Comparison of ENCODE assay signal across 1 cellular context in the genomic region with DNA sequence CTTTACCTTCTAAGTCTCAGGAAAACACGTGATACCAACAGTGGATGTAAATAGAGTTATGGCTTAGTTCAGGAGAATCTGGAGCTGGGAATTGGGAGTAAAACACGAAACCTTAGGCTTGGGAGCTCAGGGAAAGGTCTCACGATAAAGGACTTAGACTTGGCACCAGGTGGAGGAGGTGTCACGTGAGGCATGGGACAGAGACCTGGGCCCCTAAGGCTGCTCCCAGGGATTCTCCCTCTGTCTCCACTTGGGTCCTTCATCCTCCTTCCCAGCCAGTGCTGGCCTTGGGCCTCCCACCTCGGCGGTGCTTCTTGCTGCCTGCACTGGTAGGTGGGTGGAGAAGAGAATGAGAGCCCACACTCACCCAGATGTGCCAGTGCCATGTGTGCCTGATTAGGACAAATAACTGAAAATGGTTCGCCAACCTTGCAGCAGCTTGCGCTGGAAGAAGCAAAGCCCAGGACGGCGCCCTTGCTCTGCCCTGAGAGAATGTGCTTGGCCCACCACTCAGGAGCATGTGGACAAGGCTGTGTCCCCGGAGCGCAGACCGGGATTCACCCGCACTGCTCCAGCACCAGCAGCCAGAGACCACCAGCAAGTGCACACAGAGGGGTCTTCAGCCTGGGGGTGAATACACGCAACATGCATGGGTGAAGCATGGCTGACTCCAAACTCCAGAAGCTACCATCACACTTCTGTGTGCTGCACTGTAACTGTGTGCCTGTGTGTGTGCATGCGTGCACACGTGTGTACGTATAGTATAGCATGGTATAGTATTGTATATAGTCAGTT.
TF ChIP-seq lines count a peak whose summit lies in the region.

No MANE protein-coding gene starts in this region.

TF ChIP-seq in HepG2, 621 proteins besides CTCF, POLR2A, EP300 and RAD21:
- TF ChIP-seq BHLHE40 (IDR thresholded peaks at IDR 0.05; ENCODE audit: low read length): 0 out of 2 replicates have a peak, but pooled peaks have one; percentile 25
- no peak for TF ChIP-seq MED13 (CRISPR knock-in tag; IDR thresholded peaks at IDR 0.05)
- TF ChIP-seq SNAPC2 (CRISPR knock-in tag; IDR thresholded peaks at IDR 0.05): no peak
- TF ChIP-seq, protein P1, sequence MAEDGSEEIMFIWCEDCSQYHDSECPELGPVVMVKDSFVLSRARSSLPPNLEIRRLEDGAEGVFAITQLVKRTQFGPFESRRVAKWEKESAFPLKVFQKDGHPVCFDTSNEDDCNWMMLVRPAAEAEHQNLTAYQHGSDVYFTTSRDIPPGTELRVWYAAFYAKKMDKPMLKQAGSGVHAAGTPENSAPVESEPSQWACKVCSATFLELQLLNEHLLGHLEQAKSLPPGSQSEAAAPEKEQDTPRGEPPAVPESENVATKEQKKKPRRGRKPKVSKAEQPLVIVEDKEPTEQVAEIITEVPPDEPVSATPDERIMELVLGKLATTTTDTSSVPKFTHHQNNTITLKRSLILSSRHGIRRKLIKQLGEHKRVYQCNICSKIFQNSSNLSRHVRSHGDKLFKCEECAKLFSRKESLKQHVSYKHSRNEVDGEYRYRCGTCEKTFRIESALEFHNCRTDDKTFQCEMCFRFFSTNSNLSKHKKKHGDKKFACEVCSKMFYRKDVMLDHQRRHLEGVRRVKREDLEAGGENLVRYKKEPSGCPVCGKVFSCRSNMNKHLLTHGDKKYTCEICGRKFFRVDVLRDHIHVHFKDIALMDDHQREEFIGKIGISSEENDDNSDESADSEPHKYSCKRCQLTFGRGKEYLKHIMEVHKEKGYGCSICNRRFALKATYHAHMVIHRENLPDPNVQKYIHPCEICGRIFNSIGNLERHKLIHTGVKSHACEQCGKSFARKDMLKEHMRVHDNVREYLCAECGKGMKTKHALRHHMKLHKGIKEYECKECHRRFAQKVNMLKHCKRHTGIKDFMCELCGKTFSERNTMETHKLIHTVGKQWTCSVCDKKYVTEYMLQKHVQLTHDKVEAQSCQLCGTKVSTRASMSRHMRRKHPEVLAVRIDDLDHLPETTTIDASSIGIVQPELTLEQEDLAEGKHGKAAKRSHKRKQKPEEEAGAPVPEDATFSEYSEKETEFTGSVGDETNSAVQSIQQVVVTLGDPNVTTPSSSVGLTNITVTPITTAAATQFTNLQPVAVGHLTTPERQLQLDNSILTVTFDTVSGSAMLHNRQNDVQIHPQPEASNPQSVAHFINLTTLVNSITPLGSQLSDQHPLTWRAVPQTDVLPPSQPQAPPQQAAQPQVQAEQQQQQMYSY (CRISPR knock-in tag; IDR thresholded peaks at IDR 0.05): no peak
- no peak for TF ChIP-seq ZNF530 (CRISPR knock-in tag; IDR thresholded peaks at IDR 0.05; ENCODE audit: low read depth)
- TF ChIP-seq, protein P2, sequence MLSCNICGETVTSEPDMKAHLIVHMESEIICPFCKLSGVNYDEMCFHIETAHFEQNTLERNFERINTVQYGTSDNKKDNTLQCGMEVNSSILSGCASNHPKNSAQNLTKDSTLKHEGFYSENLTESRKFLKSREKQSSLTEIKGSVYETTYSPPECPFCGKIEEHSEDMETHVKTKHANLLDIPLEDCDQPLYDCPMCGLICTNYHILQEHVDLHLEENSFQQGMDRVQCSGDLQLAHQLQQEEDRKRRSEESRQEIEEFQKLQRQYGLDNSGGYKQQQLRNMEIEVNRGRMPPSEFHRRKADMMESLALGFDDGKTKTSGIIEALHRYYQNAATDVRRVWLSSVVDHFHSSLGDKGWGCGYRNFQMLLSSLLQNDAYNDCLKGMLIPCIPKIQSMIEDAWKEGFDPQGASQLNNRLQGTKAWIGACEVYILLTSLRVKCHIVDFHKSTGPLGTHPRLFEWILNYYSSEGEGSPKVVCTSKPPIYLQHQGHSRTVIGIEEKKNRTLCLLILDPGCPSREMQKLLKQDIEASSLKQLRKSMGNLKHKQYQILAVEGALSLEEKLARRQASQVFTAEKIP (CRISPR knock-in tag; IDR thresholded peaks at IDR 0.05; ENCODE audit: borderline replicate concordance): no peak
- TF ChIP-seq HOXA5 (CRISPR knock-in tag; IDR thresholded peaks at IDR 0.05): no peak
- TF ChIP-seq, protein P3, sequence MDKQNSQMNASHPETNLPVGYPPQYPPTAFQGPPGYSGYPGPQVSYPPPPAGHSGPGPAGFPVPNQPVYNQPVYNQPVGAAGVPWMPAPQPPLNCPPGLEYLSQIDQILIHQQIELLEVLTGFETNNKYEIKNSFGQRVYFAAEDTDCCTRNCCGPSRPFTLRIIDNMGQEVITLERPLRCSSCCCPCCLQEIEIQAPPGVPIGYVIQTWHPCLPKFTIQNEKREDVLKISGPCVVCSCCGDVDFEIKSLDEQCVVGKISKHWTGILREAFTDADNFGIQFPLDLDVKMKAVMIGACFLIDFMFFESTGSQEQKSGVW (CRISPR knock-in tag; IDR thresholded peaks at IDR 0.05; ENCODE audit: borderline replicate concordance): no peak
